ENCODE assay signal across 9 cellular contexts in the genomic region with DNA sequence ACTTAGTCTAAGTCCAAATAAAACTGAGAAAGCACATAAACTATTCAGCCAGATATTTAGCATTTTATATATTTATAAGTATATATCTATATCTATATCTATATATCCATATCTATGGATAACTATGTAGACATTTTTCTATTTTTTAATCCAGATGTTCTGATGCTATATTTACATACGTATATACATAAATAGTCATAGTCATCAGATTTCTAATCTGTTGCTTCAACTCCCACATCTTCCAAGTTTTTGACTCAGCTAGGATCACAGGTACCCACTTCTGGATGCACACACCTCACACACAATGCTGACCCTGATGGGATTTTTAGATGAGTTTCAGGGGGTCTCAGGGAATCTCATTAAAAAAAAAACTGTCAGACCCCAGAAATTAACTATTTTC. TPM values are rescaled to one million over a fixed set of nuclear protein-coding genes. Genes with fewer than 3 reads are reported as not detected.
"Had no signal": no experiment of that assay in that cellular context is flagged by ENCODE, and none has a peak within 500 bp of the region (broad histone marks: within the 10 kb centered on the region; RNA-seq: fewer than 3 reads in every experiment).

No MANE protein-coding gene starts in this region.

- FAIRE-seq: HTR-8/SVneo had no signal

- H3K4me3 ChIP-seq: GM23248, HAP-1 had no signal

- H3K9me3 ChIP-seq: HAP-1 had no signal

- H3K36me3 ChIP-seq: HAP-1 had no signal

- DNase-seq: GM23248, GOT3, H7, HFFc6, KG1 had no signal

- H2AFZ ChIP-seq: GM23248 had no signal

- ATAC-seq: HCT116 had no signal

- H3K9ac ChIP-seq: GM23248 had no signal

- H3K27ac ChIP-seq: GM23248 had no signal

RNA-seq across cellular contexts. Expression of a gene that starts 52.2 kb away (rescaled TPM):
- total RNA-seq: GM23248 had no signal
- polyA plus RNA-seq: GM23248, IgD-negative memory B cell had no signal
